Comparison of ENCODE assay signal across 13 cellular contexts in the genomic region with DNA sequence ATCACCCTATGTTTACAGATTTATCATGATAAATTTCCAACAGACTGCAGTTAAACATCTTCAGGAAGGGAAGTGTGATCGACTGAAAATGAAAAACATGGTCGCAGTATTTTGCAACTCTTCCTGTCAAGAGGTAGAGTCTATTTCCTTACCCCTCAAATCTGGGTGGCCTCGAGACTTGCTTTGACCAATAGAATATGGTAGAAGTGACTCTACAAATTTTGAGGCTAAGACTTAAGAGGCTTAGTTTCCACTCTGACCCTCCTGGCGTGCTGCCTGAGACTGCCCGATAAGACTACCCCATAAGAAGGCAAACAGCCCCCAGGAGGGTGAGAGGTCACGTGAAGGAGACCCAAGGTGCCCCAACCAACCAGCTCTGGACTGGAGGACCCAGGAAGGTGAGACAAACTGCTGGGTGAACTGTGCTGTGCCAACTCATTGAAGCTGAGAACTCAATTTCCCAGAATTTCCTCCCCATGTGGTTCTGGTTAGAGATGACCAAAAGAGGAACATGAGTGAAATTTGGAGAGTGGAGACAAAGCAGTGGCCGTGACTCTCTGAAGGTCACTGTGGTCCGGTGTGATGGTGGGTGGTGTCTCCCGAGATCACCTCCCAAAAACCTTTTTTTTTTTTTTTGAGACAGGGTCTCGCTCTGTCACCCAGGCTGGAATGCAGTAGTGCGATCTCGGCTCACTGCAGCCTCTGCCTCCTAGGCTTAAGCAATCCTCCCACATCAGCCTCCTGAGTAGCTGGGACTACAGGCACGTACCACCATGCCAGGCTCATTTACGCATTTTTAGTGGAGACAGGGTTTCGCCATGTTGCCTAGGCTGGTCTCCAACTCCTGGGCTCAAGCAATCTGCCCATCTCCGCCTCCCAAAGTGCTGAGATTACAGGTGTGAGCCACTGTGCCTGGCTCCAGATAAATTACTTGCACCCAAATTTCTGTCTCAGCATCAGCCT. TPM values are rescaled to one million over a fixed set of nuclear protein-coding genes. Genes with fewer than 3 reads are reported as not detected.
A peak's percentile ranks its signal among the peaks of the same experiment; 100 is the strongest.
DNase-seq lines count a peak whose midpoint lies in the region; ATAC-seq and TF ChIP-seq lines count a peak whose summit lies in the region.
"Had no signal": no experiment of that assay in that cellular context is flagged by ENCODE, and none has a peak within 500 bp of the region (broad histone marks: within the 10 kb centered on the region; RNA-seq: fewer than 3 reads in every experiment).

No MANE protein-coding gene starts in this region.

- H3K27ac ChIP-seq in lower lobe of right lung, result peak overlapping the region; percentile 47
- no peak overlapping the region for H3K27ac ChIP-seq in PC-9
- H3K27ac ChIP-seq: C4-2B, hepatocyte had no signal

- H4K20me1 ChIP-seq in PC-9 (ENCODE audit: insufficient read depth), result no peaks in the 10 kb centered on the region

- H3K4me1 ChIP-seq in lower lobe of right lung, result peaks cover 57% of the 10 kb centered on the region
- peaks cover 40% of the 10 kb centered on the region for H3K4me1 ChIP-seq in PC-9 (replicated peaks; ENCODE audit: insufficient read depth)

- POLR2A ChIA-PET in PC-9 (lab: Charles Lee; ENCODE audit: unreplicated experiment), result no interaction called here

- H3K4me3 ChIP-seq in lower lobe of right lung, result no peak overlapping the region
- no peak overlapping the region for H3K4me3 ChIP-seq in PC-9
- H3K4me3 ChIP-seq: hepatocyte had no signal

- no TSS peak for BruUV-seq in PC-9 (replicated peaks; lab: Mats Ljungman, UMichigan)

- peak; percentile 48 for DNase-seq in AG08395 (ENCODE audit: low spot score)
- peak; percentile 36 for DNase-seq in EH (ENCODE audit: low read depth)
- DNase-seq in lower lobe of right lung, result no peak
- DNase-seq in NCI-H2107 treated with DMSO at 0.1 percent for 48 hours (lab: John Stamatoyannopoulos, UW; ENCODE audit: unreplicated experiment), result no peak
- no peak for DNase-seq in PC-9
- DNase-seq: effector CD8-positive, alpha-beta T cell; NCI-H1436 treated with DMSO at 0.1 percent for 48 hours; stimulated activated CD8-positive, alpha-beta memory T cell treated with anti-CD3 and anti-CD28 coated beads, Interleukin-4, amount 100 ng/mL, for 48 hours had no signal

- no peak overlapping the region for H3K4me2 ChIP-seq in PC-9
- H3K4me2 ChIP-seq: hepatocyte had no signal

- no peaks in the 10 kb centered on the region for H3K27me3 Mint-ChIP-seq in T-helper 1 cell treated with Interleukin-12 subunit alpha and Interleukin-12 subunit beta and Interleukin-4 antibody, amounts not matched to agents 30 μg/mL and 1 μg/mL, for 36 hours (ENCODE audit: low read depth)

- H3K27me3 ChIP-seq in lower lobe of right lung (ENCODE audit: low read depth), result no peaks in the 10 kb centered on the region
- no peaks in the 10 kb centered on the region for H3K27me3 ChIP-seq in PC-9 (ENCODE audit: insufficient read depth, low read depth)
- H3K27me3 ChIP-seq: hepatocyte had no signal

- H3K36me3 ChIP-seq in lower lobe of right lung (no peaks in the 10 kb centered on the region), PC-9 (ENCODE audit: low read depth) (no peaks in the 10 kb centered on the region)

- ATAC-seq in lower lobe of right lung (peak; percentile 52), HG03565 (IDR thresholded peaks at IDR 0.05; ENCODE audit: unreplicated experiment) (no peak), HG03159 (IDR thresholded peaks at IDR 0.05; ENCODE audit: unreplicated experiment) (no peak)

- H3F3A ChIP-seq in PC-9 (ENCODE audit: insufficient read depth, low read depth), result peaks cover 26% of the 10 kb centered on the region

- H3K9me3 Mint-ChIP-seq in T-helper 1 cell treated with Interleukin-12 subunit alpha and Interleukin-12 subunit beta and Interleukin-4 antibody, amounts not matched to agents 30 μg/mL and 1 μg/mL, for 36 hours, result peaks cover 5% of the 10 kb centered on the region

- peaks cover 51% of the 10 kb centered on the region for H3K4me1 Mint-ChIP-seq in T-helper 1 cell treated with Interleukin-12 subunit alpha and Interleukin-12 subunit beta and Interleukin-4 antibody, amounts not matched to agents 30 μg/mL and 1 μg/mL, for 36 hours (ENCODE audit: low read depth)

- TF ChIP-seq CTCF in lower lobe of right lung (IDR thresholded peaks at IDR 0.05), result no peak
- TF ChIP-seq CTCF in PC-9 (conservative IDR thresholded peaks at IDR 0.05), result no peak

- no peak overlapping the region for H3K4me3 Mint-ChIP-seq in T-helper 1 cell treated with Interleukin-12 subunit alpha and Interleukin-12 subunit beta and Interleukin-4 antibody, amounts not matched to agents 30 μg/mL and 1 μg/mL, for 36 hours

- CTCF ChIA-PET in PC-9 (lab: Charles Lee), result interaction anchor here (1.2 kb wide), 1 partner anchor 13 kb away, joined by 4 read pairs; no protein-coding TSS in a partner anchor

- peaks cover 13% of the 10 kb centered on the region for H3K36me3 Mint-ChIP-seq in T-helper 1 cell treated with Interleukin-12 subunit alpha and Interleukin-12 subunit beta and Interleukin-4 antibody, amounts not matched to agents 30 μg/mL and 1 μg/mL, for 36 hours (ENCODE audit: low read depth)

- H3K27ac Mint-ChIP-seq in T-helper 1 cell treated with Interleukin-12 subunit alpha and Interleukin-12 subunit beta and Interleukin-4 antibody, amounts not matched to agents 30 μg/mL and 1 μg/mL, for 36 hours, result peak overlapping the region; percentile 59

- no peak overlapping the region for H2AFZ ChIP-seq in PC-9
- H2AFZ ChIP-seq: hepatocyte had no signal

- intact Hi-C loops in lower lobe of right lung (cut with DNase I) (no loop called here), PC-9 (cut with micrococcal nuclease; ENCODE audit: unreplicated experiment) (no loop called here)

- no peaks in the 10 kb centered on the region for H3K9me2 ChIP-seq in PC-9 (ENCODE audit: insufficient read depth)

- H3K79me2 ChIP-seq in PC-9 (ENCODE audit: low read depth), result no peaks in the 10 kb centered on the region
- H3K79me2 ChIP-seq: hepatocyte had no signal

- no peaks in the 10 kb centered on the region for H3K9me3 ChIP-seq in lower lobe of right lung
- H3K9me3 ChIP-seq in PC-9 (ENCODE audit: insufficient read depth, low read depth), result no peaks in the 10 kb centered on the region

RNA-seq across cellular contexts. Expression of a gene that starts 38.2 kb away (rescaled TPM):
- 281 TPM for total RNA-seq in lower lobe of right lung
- 232 and 244 TPM in 2 replicates for total RNA-seq in PC-9 (2021)

RNA-seq across cellular contexts. Expression of a gene that starts 43.3 kb away (rescaled TPM):
- total RNA-seq in lower lobe of right lung (25.5 TPM), PC-9 (2021) (12.6 and 17.0 TPM in 2 replicates)

Comparison
In these comparisons a context has a peak if more than half of its experiments do, and no peak if none do; other contexts are left out.
1. DNase-seq: peak in AG08395 (single experiment) and EH (single experiment); none in lower lobe of right lung (single experiment), NCI-H2107 treated with DMSO at 0.1 percent for 48 hours (single experiment) and PC-9 (0 of 2).
2. ATAC-seq: peak in lower lobe of right lung (2 of 2); none in HG03565 (single experiment) and HG03159 (single experiment).